Comparison of ENCODE assay signal across 1 cellular context in genomic region chr9:121399883-121400607, GRCh38.
TF ChIP-seq lines count a peak whose summit lies in the region.

No MANE protein-coding gene starts in this region.

TF ChIP-seq in K562, 482 proteins besides CTCF, POLR2A, EP300 and RAD21 (continued from another document and continues in another):
- TF ChIP-seq CHD7 (IDR thresholded peaks at IDR 0.05; ENCODE audit: low read depth, low read length) (no peak), RFX5 (IDR thresholded peaks at IDR 0.05; ENCODE audit: low read depth, low read length) (no peak), E2F5 (CRISPR knock-in tag; IDR thresholded peaks at IDR 0.05) (no peak), CEBPG (CRISPR knock-in tag; IDR thresholded peaks at IDR 0.05) (no peak), CEBPG (tag; conservative IDR thresholded peaks at IDR 0.05 in 1 of 2, IDR thresholded peaks at IDR 0.05 in 1 of 2) (peak; percentile 47 to 88; a peak in 3 of 4 replicates), ZNF347 (CRISPR knock-in tag; IDR thresholded peaks at IDR 0.05; ENCODE audit: low read depth) (no peak), ETS2 (tag; IDR thresholded peaks at IDR 0.05; ENCODE audit: borderline replicate concordance, poor library complexity, severe bottlenecking) (no peak), BMI1 (IDR thresholded peaks at IDR 0.05; ENCODE audit: low read length) (no peak), SETDB1 (IDR thresholded peaks at IDR 0.05; ENCODE audit: low read length) (no peak), CHCHD3 (CRISPR knock-in tag; IDR thresholded peaks at IDR 0.05) (no peak), THAP7 (CRISPR knock-in tag; IDR thresholded peaks at IDR 0.05) (no peak), RBM34 (IDR thresholded peaks at IDR 0.05; ENCODE audit: borderline replicate concordance, insufficient read depth, low read length) (no peak), NCOA4 (IDR thresholded peaks at IDR 0.05; ENCODE audit: partially characterized antibody) (no peak), ZNF133 (CRISPR knock-in tag; IDR thresholded peaks at IDR 0.05) (no peak), NR2F6 (CRISPR knock-in tag; IDR thresholded peaks at IDR 0.05) (no peak), ZC3H11A (IDR thresholded peaks at IDR 0.05; ENCODE audit: low read depth, low read length) (no peak), PURB (CRISPR knock-in tag; IDR thresholded peaks at IDR 0.05; ENCODE audit: low read depth) (no peak), TCF7 (IDR thresholded peaks at IDR 0.05; ENCODE audit: borderline replicate concordance) (no peak), GTF3C2 (IDR thresholded peaks at IDR 0.05; ENCODE audit: borderline replicate concordance, extremely low read depth, insufficient read length) (no peak), ZNF311 (CRISPR knock-in tag; IDR thresholded peaks at IDR 0.05) (no peak), MBD1 (CRISPR knock-in tag; IDR thresholded peaks at IDR 0.05) (no peak), FOXA3 (CRISPR knock-in tag; conservative IDR thresholded peaks at IDR 0.05 in 1 of 2, IDR thresholded peaks at IDR 0.05 in 1 of 2) (no peak), U2AF2 (optimal IDR thresholded peaks at IDR 0.05; ENCODE audit: low read depth, low read length) (no peak), SAFB2 (IDR thresholded peaks at IDR 0.05; ENCODE audit: borderline replicate concordance, low read depth, low read length, severe bottlenecking) (no peak), GATA2 (CRISPR knock-in tag; IDR thresholded peaks at IDR 0.05) (no peak), NFYB (IDR thresholded peaks at IDR 0.05; ENCODE audit: extremely low read depth, insufficient read length) (no peak), RBM22 (IDR thresholded peaks at IDR 0.05; ENCODE audit: low read depth, low read length, poor library complexity, severe bottlenecking) (no peak), TEAD1 (CRISPR knock-in tag; IDR thresholded peaks at IDR 0.05) (0 out of 4 replicates have a peak, but pooled peaks of 1 of the 2 experiments have one; percentile 36), ZNF384 (IDR thresholded peaks at IDR 0.05; ENCODE audit: low read depth, low read length) (no peak), EP400 (IDR thresholded peaks at IDR 0.05) (no peak), ZNF551 (CRISPR knock-in tag; IDR thresholded peaks at IDR 0.05) (no peak), EHMT2 (IDR thresholded peaks at IDR 0.05) (no peak), KLF10 (CRISPR knock-in tag; IDR thresholded peaks at IDR 0.05) (no peak), PHF20 (IDR thresholded peaks at IDR 0.05; ENCODE audit: partially characterized antibody) (no peak), NCOA6 (IDR thresholded peaks at IDR 0.05) (no peak)
- TF ChIP-seq, protein P1, sequence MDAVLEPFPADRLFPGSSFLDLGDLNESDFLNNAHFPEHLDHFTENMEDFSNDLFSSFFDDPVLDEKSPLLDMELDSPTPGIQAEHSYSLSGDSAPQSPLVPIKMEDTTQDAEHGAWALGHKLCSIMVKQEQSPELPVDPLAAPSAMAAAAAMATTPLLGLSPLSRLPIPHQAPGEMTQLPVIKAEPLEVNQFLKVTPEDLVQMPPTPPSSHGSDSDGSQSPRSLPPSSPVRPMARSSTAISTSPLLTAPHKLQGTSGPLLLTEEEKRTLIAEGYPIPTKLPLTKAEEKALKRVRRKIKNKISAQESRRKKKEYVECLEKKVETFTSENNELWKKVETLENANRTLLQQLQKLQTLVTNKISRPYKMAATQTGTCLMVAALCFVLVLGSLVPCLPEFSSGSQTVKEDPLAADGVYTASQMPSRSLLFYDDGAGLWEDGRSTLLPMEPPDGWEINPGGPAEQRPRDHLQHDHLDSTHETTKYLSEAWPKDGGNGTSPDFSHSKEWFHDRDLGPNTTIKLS (IDR thresholded peaks at IDR 0.05; ENCODE audit: borderline replicate concordance, low read depth), result no peak
